8 cellular contexts compared by ENCODE assay signal in the genomic region with DNA sequence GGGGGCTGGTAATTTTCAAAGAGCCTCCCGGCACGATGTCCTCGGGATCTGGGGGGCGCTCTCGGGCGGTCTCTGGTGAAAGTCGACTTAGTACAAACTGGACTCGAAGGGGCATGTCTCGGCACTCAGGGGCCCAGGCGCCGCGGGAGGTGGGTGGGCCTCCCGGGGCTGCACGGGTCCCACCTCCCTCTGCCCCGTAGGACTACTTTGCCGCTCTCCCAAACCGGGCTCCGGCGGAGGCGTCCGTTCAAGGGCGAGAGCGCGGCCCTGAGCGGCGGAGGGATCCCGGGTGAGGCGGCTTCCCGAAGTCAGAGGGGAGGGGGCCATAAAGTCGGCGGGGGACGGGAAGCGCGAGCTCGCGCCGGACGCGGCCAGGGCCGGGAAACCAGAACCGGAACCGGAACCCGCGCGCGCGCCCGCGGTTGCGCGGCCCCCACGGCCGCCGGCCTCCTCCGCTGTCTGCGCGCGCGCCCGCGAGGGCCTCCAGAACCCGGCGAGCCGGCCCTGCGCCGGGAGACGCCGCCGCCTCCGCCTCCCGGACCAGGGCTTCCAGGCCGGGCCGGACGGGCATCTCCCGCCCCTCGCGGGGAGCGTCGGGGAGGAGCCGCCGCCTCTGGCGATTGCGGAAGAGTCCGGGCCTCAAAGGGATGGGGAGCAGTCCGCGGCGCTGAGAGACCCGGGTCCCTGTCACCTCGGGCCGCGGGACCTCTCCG. TPM values are rescaled to one million over a fixed set of nuclear protein-coding genes. Genes with fewer than 3 reads are reported as not detected.
A peak's percentile ranks its signal among the peaks of the same experiment; 100 is the strongest.
DNase-seq lines count a peak whose midpoint lies in the region; ATAC-seq and TF ChIP-seq lines count a peak whose summit lies in the region.

A gene with protein sequence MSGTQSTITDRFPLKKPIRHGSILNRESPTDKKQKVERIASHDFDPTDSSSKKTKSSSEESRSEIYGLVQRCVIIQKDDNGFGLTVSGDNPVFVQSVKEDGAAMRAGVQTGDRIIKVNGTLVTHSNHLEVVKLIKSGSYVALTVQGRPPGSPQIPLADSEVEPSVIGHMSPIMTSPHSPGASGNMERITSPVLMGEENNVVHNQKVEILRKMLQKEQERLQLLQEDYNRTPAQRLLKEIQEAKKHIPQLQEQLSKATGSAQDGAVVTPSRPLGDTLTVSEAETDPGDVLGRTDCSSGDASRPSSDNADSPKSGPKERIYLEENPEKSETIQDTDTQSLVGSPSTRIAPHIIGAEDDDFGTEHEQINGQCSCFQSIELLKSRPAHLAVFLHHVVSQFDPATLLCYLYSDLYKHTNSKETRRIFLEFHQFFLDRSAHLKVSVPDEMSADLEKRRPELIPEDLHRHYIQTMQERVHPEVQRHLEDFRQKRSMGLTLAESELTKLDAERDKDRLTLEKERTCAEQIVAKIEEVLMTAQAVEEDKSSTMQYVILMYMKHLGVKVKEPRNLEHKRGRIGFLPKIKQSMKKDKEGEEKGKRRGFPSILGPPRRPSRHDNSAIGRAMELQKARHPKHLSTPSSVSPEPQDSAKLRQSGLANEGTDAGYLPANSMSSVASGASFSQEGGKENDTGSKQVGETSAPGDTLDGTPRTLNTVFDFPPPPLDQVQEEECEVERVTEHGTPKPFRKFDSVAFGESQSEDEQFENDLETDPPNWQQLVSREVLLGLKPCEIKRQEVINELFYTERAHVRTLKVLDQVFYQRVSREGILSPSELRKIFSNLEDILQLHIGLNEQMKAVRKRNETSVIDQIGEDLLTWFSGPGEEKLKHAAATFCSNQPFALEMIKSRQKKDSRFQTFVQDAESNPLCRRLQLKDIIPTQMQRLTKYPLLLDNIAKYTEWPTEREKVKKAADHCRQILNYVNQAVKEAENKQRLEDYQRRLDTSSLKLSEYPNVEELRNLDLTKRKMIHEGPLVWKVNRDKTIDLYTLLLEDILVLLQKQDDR (N-terminal part only) (plus strand): TSS at position 486 of the 713 bp plus-strand sequence. CDS start 831 bp downstream, outside the sequence.

- H3K4me1 Mint-ChIP-seq in activated CD8-positive, alpha-beta T cell treated with anti-CD3 and anti-CD28 coated beads, Interleukin-2, amount 10 ng/mL, durations not matched to agents 7 days and 5 days (ENCODE audit: low read depth): peaks cover 29% of the 10 kb centered on the region

- H3K27ac ChIP-seq in ectodermal cell (ENCODE audit: insufficient read depth, low read depth, low read length, poor library complexity, severe bottlenecking) (peak within 1 kb of the TSS; percentile 61), lower lobe of right lung (peak within 1 kb of the TSS; percentile 93)

- POLR2A ChIA-PET in activated CD8-positive, alpha-beta T cell treated with anti-CD3 and anti-CD28 coated beads, Interleukin-2, amount 10 ng/mL, durations not matched to agents 7 days and 5 days (lab: Charles Lee): no interaction called here

- H3K27me3 Mint-ChIP-seq in activated CD8-positive, alpha-beta T cell treated with anti-CD3 and anti-CD28 coated beads, Interleukin-2, amount 10 ng/mL, durations not matched to agents 7 days and 5 days (ENCODE audit: low read depth): peaks cover 51% of the 10 kb centered on the region

- H3K9me3 ChIP-seq in ectodermal cell (ENCODE audit: control insufficient read depth, low read length) (no peaks in the 10 kb centered on the region), lower lobe of right lung (no peaks in the 10 kb centered on the region)

- peak within 1 kb of the TSS; percentile 93 for H3K4me3 ChIP-seq in AG09309 (ENCODE audit: control insufficient read depth, low read depth, low read length)
- peak within 1 kb of the TSS; percentile 91 for H3K4me3 ChIP-seq in ectodermal cell (ENCODE audit: insufficient read depth, low read depth, low read length)
- peak within 1 kb of the TSS; percentile 91 for H3K4me3 ChIP-seq in lower lobe of right lung

- 0% methylated on average over 92 of the region's 92 CpGs for WGBS in ectodermal cell, 2 experiments

- peak; percentile 65 for ATAC-seq in GM19023 (IDR thresholded peaks at IDR 0.05; ENCODE audit: unreplicated experiment)
- ATAC-seq in HG03342 (IDR thresholded peaks at IDR 0.05; ENCODE audit: unreplicated experiment): peak; percentile 50
- ATAC-seq in activated CD8-positive, alpha-beta T cell treated with anti-CD3 and anti-CD28 coated beads, Interleukin-2, amount 10 ng/mL, durations not matched to agents 7 days and 5 days: peak; percentile 74
- peak; percentile 90 to 96 for ATAC-seq in lower lobe of right lung

- peaks cover 4% of the 10 kb centered on the region for H3K36me3 ChIP-seq in ectodermal cell (ENCODE audit: control insufficient read depth, insufficient read depth, low read length)
- no peaks in the 10 kb centered on the region for H3K36me3 ChIP-seq in lower lobe of right lung

- peak within 1 kb of the TSS; percentile 85 for H3K4me3 Mint-ChIP-seq in activated CD8-positive, alpha-beta T cell treated with anti-CD3 and anti-CD28 coated beads, Interleukin-2, amount 10 ng/mL, durations not matched to agents 7 days and 5 days

- no peaks in the 10 kb centered on the region for H3K9me3 Mint-ChIP-seq in activated CD8-positive, alpha-beta T cell treated with anti-CD3 and anti-CD28 coated beads, Interleukin-2, amount 10 ng/mL, durations not matched to agents 7 days and 5 days (ENCODE audit: insufficient read depth)

- TF ChIP-seq CTCF in AG09309 (IDR thresholded peaks at IDR 0.05; ENCODE audit: control insufficient read depth, insufficient read depth, low read depth, low read length, missing control alignments) (peak; percentile 51), lower lobe of right lung (IDR thresholded peaks at IDR 0.05) (peak; percentile 33)

- H3K27ac Mint-ChIP-seq in activated CD8-positive, alpha-beta T cell treated with anti-CD3 and anti-CD28 coated beads, Interleukin-2, amount 10 ng/mL, durations not matched to agents 7 days and 5 days: peak within 1 kb of the TSS; percentile 70

- H3K4me1 ChIP-seq in ectodermal cell (ENCODE audit: control insufficient read depth, insufficient read depth, low read length): peaks cover 8% of the 10 kb centered on the region
- H3K4me1 ChIP-seq in lower lobe of right lung: peaks cover 60% of the 10 kb centered on the region

- CTCF ChIA-PET in activated CD8-positive, alpha-beta T cell treated with anti-CD3 and anti-CD28 coated beads, Interleukin-2, amount 10 ng/mL, durations not matched to agents 7 days and 5 days (lab: Charles Lee): interaction anchor here (0.7 to 1.9 kb wide), 10 partner anchors 9 to 153 kb away, joined by 3 to 6 read pairs (median 4); a partner anchor contains a TSS

- peaks cover 2% of the 10 kb centered on the region for H3K36me3 Mint-ChIP-seq in activated CD8-positive, alpha-beta T cell treated with anti-CD3 and anti-CD28 coated beads, Interleukin-2, amount 10 ng/mL, durations not matched to agents 7 days and 5 days (ENCODE audit: low read depth)

- H3K27me3 ChIP-seq in ectodermal cell (ENCODE audit: control insufficient read depth, insufficient read depth, low read length, poor library complexity, severe bottlenecking) (no peaks in the 10 kb centered on the region), lower lobe of right lung (ENCODE audit: low read depth) (no peaks in the 10 kb centered on the region)

- peak; percentile 93 for DNase-seq in AG09309 (ENCODE audit: low read depth)
- DNase-seq in NCI-H69 (lab: John Stamatoyannopoulos, UW): peak; percentile 99
- DNase-seq in activated CD8-positive, alpha-beta T cell treated with anti-CD3 and anti-CD28 coated beads, Interleukin-2, amount 10 ng/mL, durations not matched to agents 7 days and 5 days: peak; percentile 79
- DNase-seq in lower lobe of right lung: peak; percentile 96
- DNase-seq in stimulated activated CD4-positive, alpha-beta T cell treated with anti-CD3 and anti-CD28 coated beads, Interleukin-4, amount 100 ng/mL, for 48 hours (ENCODE audit: low read depth in 2 of 2): peak; percentile 71 to 86

- intact Hi-C loops in lower lobe of right lung (cut with DNase I): no loop called here

RNA-seq across cellular contexts. Expression of the gene that starts here (rescaled TPM):
- total RNA-seq in activated CD8-positive, alpha-beta T cell treated with anti-CD3 and anti-CD28 coated beads, Interleukin-2, amount 10 ng/mL, durations not matched to agents 7 days and 5 days: 10 to 100 TPM in 1 of 2 experiments, 1 to 10 TPM in 1; 9.6 to 10.0 TPM
- polyA plus RNA-seq in ectodermal cell (2013, experiment 1 of 4): 20.1 TPM
- polyA plus RNA-seq in ectodermal cell (2013, experiment 2 of 4): 23.7 TPM
- polyA plus RNA-seq in ectodermal cell (2013, experiment 3 of 4): 17.7 TPM
- polyA plus RNA-seq in ectodermal cell (2013, experiment 4 of 4): 19.5 TPM
- 121 TPM for total RNA-seq in lower lobe of right lung

Comparison
In these comparisons a context has a peak if more than half of its experiments do, and no peak if none do; other contexts are left out.
1. Peak in every context shown above with its lines: DNase-seq, ATAC-seq, H3K4me3 ChIP-seq and H3K27ac ChIP-seq.
2. RNA of the gene that starts here (total RNA-seq): 121 TPM in lower lobe of right lung (single experiment); 9.6 to 10.0 TPM in activated CD8-positive, alpha-beta T cell treated with anti-CD3 and anti-CD28 coated beads, Interleukin-2, amount 10 ng/mL, durations not matched to agents 7 days and 5 days; every median in the first group is over 10 times any median in the second.